In genomic region chr13:47374741-47375140, GRCh38 we compare ENCODE assay signal across 7 cellular contexts.
"Had no signal": no experiment of that assay in that cellular context is flagged by ENCODE, and none has a peak within 500 bp of the region (broad histone marks: within the 10 kb centered on the region; RNA-seq: fewer than 3 reads in every experiment).

No MANE protein-coding gene starts in this region.

- H3K4me3 ChIP-seq: K562 had no signal

- H3K27ac Mint-ChIP-seq: IgD-negative memory B cell had no signal

- H3K4me3 Mint-ChIP-seq: IgD-negative memory B cell had no signal

- H3K27ac ChIP-seq: HL-60 had no signal

- ATAC-seq: K562 had no signal

- H3K4me1 Mint-ChIP-seq: IgD-negative memory B cell had no signal

- FAIRE-seq: HTR-8/SVneo, K562 had no signal

- DNase-seq: IMR-90, KBM-7, KG1 had no signal

- H3K27me3 Mint-ChIP-seq: IgD-negative memory B cell had no signal
